8 cellular contexts compared by ENCODE assay signal in the genomic region with DNA sequence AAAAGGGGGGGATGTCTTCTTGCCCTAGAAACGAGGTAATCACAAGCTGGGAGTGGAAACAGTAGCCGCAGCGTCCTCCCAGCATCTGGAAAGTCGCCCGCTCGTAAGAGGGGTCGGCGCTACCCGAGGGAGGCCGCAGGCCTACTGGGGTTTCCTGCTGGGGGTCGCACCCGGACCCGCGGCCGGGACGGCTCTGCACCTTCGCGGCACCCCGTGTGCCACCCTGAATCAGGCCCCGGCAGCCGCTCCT. TPM values are rescaled to one million over a fixed set of nuclear protein-coding genes. Genes with fewer than 3 reads are reported as not detected.
DNase-seq lines count a peak whose midpoint lies in the region; TF ChIP-seq lines count a peak whose summit lies in the region.

No MANE protein-coding gene starts in this region.

- H3K36me3 ChIP-seq in skeletal muscle satellite cell (ENCODE audit: insufficient read depth, low read length): peaks cover 3% of the 10 kb centered on the region

- H3K4me2 ChIP-seq in skeletal muscle satellite cell (ENCODE audit: low read length): peak overlapping the region; percentile 91

- TF ChIP-seq CTCF in VCaP (conservative IDR thresholded peaks at IDR 0.05) (no peak), glutamatergic neuron (IDR thresholded peaks at IDR 0.05; ENCODE audit: partially characterized antibody, unreplicated experiment) (no peak)

- no peak for DNase-seq in T-helper 1 cell
- DNase-seq in glutamatergic neuron: no peak
- no peak for DNase-seq in AG08395 (ENCODE audit: low spot score)
- DNase-seq in NOMO-1 treated with dmso at 0.1 percent for 144 hours (lab: John Stamatoyannopoulos, UW; ENCODE audit: unreplicated experiment): no peak
- DNase-seq in posterior vena cava (ENCODE audit: low spot score): no peak

- H3K36me3 Mint-ChIP-seq in T-helper 1 cell treated with Interleukin-12 subunit alpha and Interleukin-12 subunit beta and Interleukin-4 antibody, amounts not matched to agents 30 μg/mL and 1 μg/mL, for 36 hours (ENCODE audit: low read depth): peaks cover 30% of the 10 kb centered on the region
- no peaks in the 10 kb centered on the region for H3K36me3 Mint-ChIP-seq in glutamatergic neuron (ENCODE audit: unreplicated experiment)

- H3K4me1 ChIP-seq in skeletal muscle satellite cell (ENCODE audit: control insufficient read depth, insufficient read depth, low read length): peaks cover 47% of the 10 kb centered on the region

- peak overlapping the region; percentile 100 for H3K27ac Mint-ChIP-seq in T-helper 1 cell treated with Interleukin-12 subunit alpha and Interleukin-12 subunit beta and Interleukin-4 antibody, amounts not matched to agents 30 μg/mL and 1 μg/mL, for 36 hours
- peak overlapping the region; percentile 95 for H3K27ac Mint-ChIP-seq in glutamatergic neuron (ENCODE audit: unreplicated experiment)

- H3K27me3 Mint-ChIP-seq in T-helper 1 cell treated with Interleukin-12 subunit alpha and Interleukin-12 subunit beta and Interleukin-4 antibody, amounts not matched to agents 30 μg/mL and 1 μg/mL, for 36 hours (ENCODE audit: low read depth): no peaks in the 10 kb centered on the region
- peaks cover 13% of the 10 kb centered on the region for H3K27me3 Mint-ChIP-seq in glutamatergic neuron (ENCODE audit: unreplicated experiment)

- H3K4me3 ChIP-seq in skeletal muscle satellite cell (ENCODE audit: low read length): peak overlapping the region; percentile 84

- no peaks in the 10 kb centered on the region for H3K27me3 ChIP-seq in skeletal muscle satellite cell (ENCODE audit: control insufficient read depth, insufficient read depth, low read length)

- peak overlapping the region; percentile 100 for H3K4me3 Mint-ChIP-seq in T-helper 1 cell treated with Interleukin-12 subunit alpha and Interleukin-12 subunit beta and Interleukin-4 antibody, amounts not matched to agents 30 μg/mL and 1 μg/mL, for 36 hours
- H3K4me3 Mint-ChIP-seq in glutamatergic neuron (ENCODE audit: unreplicated experiment): peak overlapping the region; percentile 96

- H3K9ac ChIP-seq in skeletal muscle satellite cell (ENCODE audit: low read depth, low read length): peak overlapping the region; percentile 99

- no peaks in the 10 kb centered on the region for H3K9me3 ChIP-seq in skeletal muscle satellite cell (replicated peaks; ENCODE audit: low read length)

- intact Hi-C loops in posterior vena cava (cut with DNase I): no loop called here

- no peaks in the 10 kb centered on the region for H3K9me3 Mint-ChIP-seq in T-helper 1 cell treated with Interleukin-12 subunit alpha and Interleukin-12 subunit beta and Interleukin-4 antibody, amounts not matched to agents 30 μg/mL and 1 μg/mL, for 36 hours
- peaks cover 14% of the 10 kb centered on the region for H3K9me3 Mint-ChIP-seq in glutamatergic neuron (ENCODE audit: unreplicated experiment)

- H3K27ac ChIP-seq in VCaP: peak overlapping the region; percentile 98

- H3K4me1 Mint-ChIP-seq in T-helper 1 cell treated with Interleukin-12 subunit alpha and Interleukin-12 subunit beta and Interleukin-4 antibody, amounts not matched to agents 30 μg/mL and 1 μg/mL, for 36 hours (ENCODE audit: low read depth): peaks cover 49% of the 10 kb centered on the region
- peaks cover 28% of the 10 kb centered on the region for H3K4me1 Mint-ChIP-seq in glutamatergic neuron (ENCODE audit: low read depth, unreplicated experiment)

RNA-seq across cellular contexts. Expression of gene ZBTB25, which starts 0.5 kb away (rescaled TPM):
- total RNA-seq in glutamatergic neuron (ENCODE audit: unreplicated experiment) (9.4 TPM), posterior vena cava (10 to 100 TPM; 13.3 to 14.1 TPM)
- 7.0 and 7.4 TPM in 2 replicates for total RNA-seq in skeletal muscle satellite cell (2012; rRNA removed)

RNA-seq across cellular contexts. Expression of gene ZBTB1, which starts 1.5 kb away (rescaled TPM):
- 16.6 TPM for total RNA-seq in glutamatergic neuron (ENCODE audit: unreplicated experiment)
- total RNA-seq in skeletal muscle satellite cell (2012; rRNA removed): 37.6 and 39.8 TPM in 2 replicates
- 10 to 100 TPM; 34.7 to 34.8 TPM for total RNA-seq in posterior vena cava

RNA-seq across cellular contexts. Expression of gene HSPA2, which starts 37.4 kb away (rescaled TPM):
- total RNA-seq in glutamatergic neuron (ENCODE audit: unreplicated experiment) (23.9 TPM), posterior vena cava (10 to 100 TPM; 32.7 to 49.0 TPM)
- total RNA-seq in skeletal muscle satellite cell (2012; rRNA removed): 0.76 and 1.3 TPM in 2 replicates

RNA-seq across cellular contexts. Expression of gene AKAP5, which starts 37.8 kb away (rescaled TPM):
- total RNA-seq in glutamatergic neuron (ENCODE audit: unreplicated experiment): 0.15 TPM
- 0.22 and 0.25 TPM in 2 replicates for total RNA-seq in skeletal muscle satellite cell (2012; rRNA removed)
- 1 to 10 TPM; 2.4 to 3.1 TPM for total RNA-seq in posterior vena cava

RNA-seq across cellular contexts. Expression of gene PPP1R36, which starts 46.7 kb away (rescaled TPM):
- total RNA-seq in glutamatergic neuron (ENCODE audit: unreplicated experiment) (2.4 TPM), posterior vena cava (under 1 TPM; 0.62 to 0.65 TPM)
- 1.0 TPM in 1 of 2 replicates, not detected in the other for total RNA-seq in skeletal muscle satellite cell (2012; rRNA removed)
